In the genomic region with DNA sequence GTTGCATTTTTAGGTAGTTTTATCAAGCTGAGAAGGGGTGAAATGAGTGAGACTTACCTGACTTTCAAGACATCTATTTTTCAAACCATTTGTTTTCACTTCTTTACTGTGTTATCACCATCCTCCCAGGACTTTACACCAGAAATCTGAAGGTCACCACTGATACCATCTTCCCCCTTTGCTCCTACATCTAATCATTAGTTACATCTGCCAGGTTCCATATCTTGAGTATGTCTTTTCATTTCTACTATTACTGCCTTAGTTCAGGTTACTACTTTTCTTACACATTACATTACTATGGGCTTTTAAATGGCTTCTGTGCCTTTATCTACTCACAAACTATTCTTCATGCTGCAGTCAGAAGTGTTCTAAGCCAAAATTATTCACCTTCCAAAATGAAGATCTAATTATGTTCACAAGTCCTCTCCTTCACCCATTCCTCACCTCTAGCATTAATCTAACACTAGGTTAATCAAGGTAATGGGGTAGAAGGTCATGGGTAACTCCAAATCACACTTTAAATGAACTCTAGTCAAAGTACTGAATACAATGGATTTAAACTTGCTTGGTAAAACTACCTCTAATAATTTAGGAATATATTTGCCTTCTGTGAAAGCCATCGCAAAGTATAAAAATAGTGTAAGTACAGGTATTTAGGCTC, we compare ENCODE assay signal across 8 cellular contexts. TPM values are rescaled to one million over a fixed set of nuclear protein-coding genes. Genes with fewer than 3 reads are reported as not detected.
DNase-seq lines count a peak whose midpoint lies in the region; ATAC-seq and TF ChIP-seq lines count a peak whose summit lies in the region.

No MANE protein-coding gene starts in this region.

- H3K4me3 Mint-ChIP-seq in activated naive CD4-positive, alpha-beta T cell treated with anti-CD3 and anti-CD28 coated beads, Interleukin-2, amount 50 U/mL, for 24 hours, result peak overlapping the region; percentile 31
- peak overlapping the region; percentile 100 for H3K4me3 Mint-ChIP-seq in activated naive CD8-positive, alpha-beta T cell

- H3K4me3 ChIP-seq in left lung (peak overlapping the region; percentile 71 to 78), upper lobe of left lung (peak overlapping the region in 3 of 4 donors; percentile 67 to 91 (median 80))

- 66 to 79% methylated on average over 1 of the region's 1 CpG for WGBS in upper lobe of left lung, 2 donors

- TF ChIP-seq EP300 in upper lobe of left lung (IDR thresholded peaks at IDR 0.05), result no peak

- H3K36me3 ChIP-seq in left lung (no peaks in the 10 kb centered on the region), upper lobe of left lung (no peaks in the 10 kb centered on the region)

- H3K27ac Mint-ChIP-seq in activated naive CD4-positive, alpha-beta T cell treated with anti-CD3 and anti-CD28 coated beads, Interleukin-2, amount 50 U/mL, for 24 hours, result no peak overlapping the region
- H3K27ac Mint-ChIP-seq in activated naive CD4-positive, alpha-beta T cell treated with anti-CD3 and anti-CD28 coated beads, Interleukin-2, amount 50 U/mL, for 72 hours, result no peak overlapping the region
- no peak overlapping the region for H3K27ac Mint-ChIP-seq in activated naive CD8-positive, alpha-beta T cell

- H3K9me3 ChIP-seq in left lung, result no peaks in the 10 kb centered on the region
- no peaks in the 10 kb centered on the region for H3K9me3 ChIP-seq in upper lobe of left lung

- H3K27ac ChIP-seq in left lung (no peak overlapping the region), upper lobe of left lung (no peak overlapping the region)

- no peaks in the 10 kb centered on the region for H3K9me3 Mint-ChIP-seq in activated naive CD4-positive, alpha-beta T cell treated with anti-CD3 and anti-CD28 coated beads, Interleukin-2, amount 50 U/mL, for 24 hours
- peaks cover 0 to 10% of the 10 kb centered on the region in 2 donors for H3K9me3 Mint-ChIP-seq in activated naive CD4-positive, alpha-beta T cell treated with anti-CD3 and anti-CD28 coated beads, Interleukin-2, amount 50 U/mL, for 72 hours
- H3K9me3 Mint-ChIP-seq in activated naive CD8-positive, alpha-beta T cell (ENCODE audit: low read depth), result peaks cover 4% of the 10 kb centered on the region

- peaks cover 43% of the 10 kb centered on the region for H3K4me1 Mint-ChIP-seq in activated naive CD4-positive, alpha-beta T cell treated with anti-CD3 and anti-CD28 coated beads, Interleukin-2, amount 50 U/mL, for 24 hours
- H3K4me1 Mint-ChIP-seq in activated naive CD8-positive, alpha-beta T cell (ENCODE audit: low read depth), result peaks cover 43% of the 10 kb centered on the region

- no peaks in the 10 kb centered on the region for H3K27me3 Mint-ChIP-seq in activated naive CD4-positive, alpha-beta T cell treated with anti-CD3 and anti-CD28 coated beads, Interleukin-2, amount 50 U/mL, for 24 hours
- H3K27me3 Mint-ChIP-seq in activated naive CD8-positive, alpha-beta T cell, result no peaks in the 10 kb centered on the region

- H3K4me1 ChIP-seq in left lung (peaks cover 0 to 47% of the 10 kb centered on the region in 2 donors), upper lobe of left lung (peaks cover 28 to 39% (median 29%) of the 10 kb centered on the region in 4 donors)

- intact Hi-C loops in left lung (cut with DNase I), result no loop called here
- intact Hi-C loops in posterior vena cava (cut with DNase I), result no loop called here

- H3K36me3 Mint-ChIP-seq in activated naive CD4-positive, alpha-beta T cell treated with anti-CD3 and anti-CD28 coated beads, Interleukin-2, amount 50 U/mL, for 24 hours, result peaks cover 4% of the 10 kb centered on the region
- H3K36me3 Mint-ChIP-seq in activated naive CD4-positive, alpha-beta T cell treated with anti-CD3 and anti-CD28 coated beads, Interleukin-2, amount 50 U/mL, for 72 hours, result peaks cover 6 to 18% of the 10 kb centered on the region in 2 donors
- peaks cover 11% of the 10 kb centered on the region for H3K36me3 Mint-ChIP-seq in activated naive CD8-positive, alpha-beta T cell

- no peak for TF ChIP-seq POLR2A in upper lobe of left lung (IDR thresholded peaks at IDR 0.05)

- H3K27me3 ChIP-seq in left lung, result no peaks in the 10 kb centered on the region
- no peaks in the 10 kb centered on the region for H3K27me3 ChIP-seq in upper lobe of left lung

- no peak for TF ChIP-seq CTCF in left lung (IDR thresholded peaks at IDR 0.05)
- no peak for TF ChIP-seq CTCF in upper lobe of left lung (IDR thresholded peaks at IDR 0.05)

- DNase-seq in activated naive CD4-positive, alpha-beta T cell treated with anti-CD3 and anti-CD28 coated beads, Interleukin-2, amount 50 U/mL, for 72 hours (ENCODE audit: low spot score in 2 of 2), result no peak
- no peak for DNase-seq in left lung
- DNase-seq in upper lobe of left lung, result no peak
- DNase-seq in posterior vena cava (ENCODE audit: low spot score), result no peak
- no peak for DNase-seq in kidney glomerular epithelial cell (lab: John Stamatoyannopoulos, UW)

- ATAC-seq in activated naive CD4-positive, alpha-beta T cell treated with anti-CD3 and anti-CD28 coated beads, Interleukin-2, amount 50 U/mL, for 72 hours, result no peak
- no peak for ATAC-seq in left lung
- no peak for ATAC-seq in upper lobe of left lung (ENCODE audit: low FRiP score in 2 of 2)
- no peak for ATAC-seq in HG03469 (IDR thresholded peaks at IDR 0.05; ENCODE audit: unreplicated experiment)

RNA-seq across cellular contexts. Expression of gene HSDL2, which starts 2.1 kb away (rescaled TPM):
- 10 to 100 TPM; 32.6 to 34.9 TPM for total RNA-seq in activated naive CD4-positive, alpha-beta T cell treated with anti-CD3 and anti-CD28 coated beads, Interleukin-2, amount 50 U/mL, for 72 hours
- total RNA-seq in left lung, result 10 to 100 TPM; 40.3 to 52.8 TPM
- 10 to 100 TPM; 25.1 to 92.6 (median 46.2) TPM for total RNA-seq in upper lobe of left lung
- 10 to 100 TPM; 34.8 to 46.2 TPM for total RNA-seq in posterior vena cava

RNA-seq across cellular contexts. Expression of gene PTBP3, which starts 44.4 kb away (rescaled TPM):
- total RNA-seq in activated naive CD4-positive, alpha-beta T cell treated with anti-CD3 and anti-CD28 coated beads, Interleukin-2, amount 50 U/mL, for 72 hours, result 10 to 100 TPM; 77.7 to 91.8 TPM
- 10 to 100 TPM; 70.9 to 97.0 TPM for total RNA-seq in left lung
- 10 to 100 TPM; 34.6 to 88.5 (median 74.4) TPM for total RNA-seq in upper lobe of left lung
- 10 to 100 TPM; 35.4 to 42.5 TPM for total RNA-seq in posterior vena cava
